Comparison of ENCODE assay signal across 8 cellular contexts in genomic region chr9:86945868-86946711, GRCh38.
DNase-seq lines count a peak whose midpoint lies in the region; ATAC-seq and TF ChIP-seq lines count a peak whose summit lies in the region.

No MANE protein-coding gene starts in this region.

- ATAC-seq in HG02678 (IDR thresholded peaks at IDR 0.05; ENCODE audit: unreplicated experiment), result peak; percentile 49

- peak; percentile 72 for DNase-seq in NCI-H226
- peak; percentile 46 for DNase-seq in activated T-cell treated with anti-CD3 and anti-CD28 coated beads for 24 hours (ENCODE audit: low read depth)
- DNase-seq in epithelial cell of esophagus (ENCODE audit: low read depth), result peak; percentile 84
- peak; percentile 74 for DNase-seq in middle frontal gyrus (ENCODE audit: extremely low spot score, low spot score)
- peak; percentile 26 to 29 for DNase-seq in stimulated activated CD8-positive, alpha-beta memory T cell treated with anti-CD3 and anti-CD28 coated beads, Interleukin-4, amount 100 ng/mL, for 1 hour (ENCODE audit: low read depth in 2 of 2, low spot score in 1 of 2)
- DNase-seq in GF-D8 (lab: John Stamatoyannopoulos, UW), result no peak

- peak overlapping the region; percentile 47 for H3K4me3 ChIP-seq in GM12875 (ENCODE audit: low read depth, low read length)
- H3K4me3 ChIP-seq in epithelial cell of esophagus (ENCODE audit: low read length), result peak overlapping the region; percentile 60

- TF ChIP-seq CTCF in GM12875 (IDR thresholded peaks at IDR 0.05; ENCODE audit: borderline replicate concordance, insufficient read depth, low read depth, low read length), result no peak
- no peak for TF ChIP-seq CTCF in epithelial cell of esophagus (IDR thresholded peaks at IDR 0.05; ENCODE audit: insufficient read depth, low read depth, low read length, missing control alignments)
